ENCODE assay signal across 33 cellular contexts in genomic region chr10:29720149-29720548, GRCh38.
"Had no signal": no experiment of that assay in that cellular context is flagged by ENCODE, and none has a peak within 500 bp of the region (broad histone marks: within the 10 kb centered on the region; RNA-seq: fewer than 3 reads in every experiment).

No MANE protein-coding gene starts in this region.

- H3K4me3 ChIP-seq: adrenal gland, body of pancreas, breast epithelium had no signal

- DNase-seq: activated B cell treated with CpG ODN at 0.5 μM for 24 hours; activated CD4-positive, alpha-beta memory T cell treated with anti-CD3 and anti-CD28 coated beads for 36 hours; activated CD4-positive, alpha-beta T cell treated with anti-CD3 and anti-CD28 coated beads for 4 hours; activated CD4-positive, alpha-beta T cell treated with anti-CD3 and anti-CD28 coated beads, Interleukin-2, amount 10 ng/mL, durations not matched to agents 24 days and 14 days; activated CD4-positive, alpha-beta T cell treated with anti-CD3 and anti-CD28 coated beads, Interleukin-2, amount 50 U/mL, for 1 hour; activated CD4-positive, alpha-beta T cell treated with anti-CD3 and anti-CD28 coated beads, Interleukin-2, amount 50 U/mL, for 4 hours; activated CD4-positive, CD25-positive, alpha-beta regulatory T cell treated with anti-CD3 and anti-CD28 coated beads, Interleukin-2, amount 50 U/mL, for 72 hours; activated CD8-positive, alpha-beta memory T cell treated with anti-CD3 and anti-CD28 coated beads, Interleukin-2, amount 50 U/mL, for 4 hours; activated CD8-positive, alpha-beta T cell treated with anti-CD3 and anti-CD28 coated beads for 36 hours; activated effector memory CD4-positive, alpha-beta T cell treated with anti-CD3 and anti-CD28 coated beads, Interleukin-2, amount 50 U/mL, for 16 hours; activated gamma-delta T cell treated with Interleukin-2 at 50 U/mL for 16 hours; activated naive CD4-positive, alpha-beta T cell; activated naive CD4-positive, alpha-beta T cell treated with anti-CD3 and anti-CD28 coated beads for 36 hours; activated naive CD4-positive, alpha-beta T cell treated with anti-CD3 and anti-CD28 coated beads, Interleukin-2, amount 50 U/mL, for 16 hours; activated naive CD8-positive, alpha-beta T cell treated with anti-CD3 and anti-CD28 coated beads for 36 hours; activated T-cell treated with anti-CD3 and anti-CD28 coated beads for 4 hours; activated T-cell treated with anti-CD3 and anti-CD28 coated beads, Interleukin-2, amount 50 U/mL, for 1 hour; activated T-cell treated with anti-CD3 and anti-CD28 coated beads, Interleukin-2, amount 50 U/mL, for 4 hours; activated T-cell treated with anti-CD3 and anti-CD28 coated beads, Interleukin-2, amount 50 U/mL, for 72 hours; adrenal gland; amniotic stem cell; aorta; body of pancreas; brain microvascular endothelial cell; central memory CD4-positive, alpha-beta T cell; T-helper 2 cell; T-helper 9 cell had no signal

- ATAC-seq: activated CD8-positive, alpha-beta T cell treated with anti-CD3 and anti-CD28 coated beads for 36 hours; activated naive CD4-positive, alpha-beta T cell treated with anti-CD3 and anti-CD28 coated beads, Interleukin-2, amount 50 U/mL, for 72 hours; activated T-cell treated with anti-CD3 and anti-CD28 coated beads, Interleukin-2, amount 50 U/mL, for 4 hours; activated T-cell treated with anti-CD3 and anti-CD28 coated beads, Interleukin-2, amount 50 U/mL, for 72 hours; activated T-helper 17 cell treated with anti-CD3 and anti-CD28 coated beads, Interleukin-2, amount 50 U/mL, for 72 hours; body of pancreas had no signal

- H3K36me3 ChIP-seq: adrenal gland, brain microvascular endothelial cell, breast epithelium had no signal

- H3K27me3 ChIP-seq: adrenal gland, body of pancreas, brain microvascular endothelial cell, breast epithelium had no signal

- FAIRE-seq: astrocyte, TTC549 had no signal

- H3K27ac ChIP-seq: adrenal gland, body of pancreas, brain microvascular endothelial cell, breast epithelium, VCaP had no signal

- H3K4me1 ChIP-seq: breast epithelium had no signal
